ENCODE assay signal across 8 cellular contexts in genomic region chr2:218710334-218710686, GRCh38. TPM values are rescaled to one million over a fixed set of nuclear protein-coding genes. Genes with fewer than 3 reads are reported as not detected.
DNase-seq lines count a peak whose midpoint lies in the region; ATAC-seq and TF ChIP-seq lines count a peak whose summit lies in the region.

No MANE protein-coding gene starts in this region.

- peak overlapping the region; percentile 28 for H3K27ac ChIP-seq in vagina

- no peak for DNase-seq in Right ventricle myocardium inferior (ENCODE audit: missing footprints)
- DNase-seq in Right ventricle myocardium superior, result no peak
- no peak for DNase-seq in cardiac fibroblast (ENCODE audit: low read depth in 2 of 2)
- no peak for DNase-seq in mesothelial cell of epicardium (ENCODE audit: low spot score in 2 of 2, unreplicated experiment in 2 of 2)
- DNase-seq in vagina (ENCODE audit: extremely low spot score in 2 of 2), result no peak
- no peak for DNase-seq in left lobe of liver (ENCODE audit: low spot score)

- H3K27me3 ChIP-seq in vagina, result no peaks in the 10 kb centered on the region

- H3K36me3 ChIP-seq in vagina, result no peaks in the 10 kb centered on the region

- ATAC-seq in Right ventricle myocardium inferior (peak; percentile 1), Right ventricle myocardium superior (ENCODE audit: poor library complexity) (no peak), GM18858 (IDR thresholded peaks at IDR 0.05; ENCODE audit: unreplicated experiment) (no peak), GM21825 (IDR thresholded peaks at IDR 0.05; ENCODE audit: unreplicated experiment) (no peak), left lobe of liver (no peak)

- H3K4me1 Mint-ChIP-seq in mesothelial cell of epicardium, result peaks cover 8% of the 10 kb centered on the region

- TF ChIP-seq POLR2A in vagina (IDR thresholded peaks at IDR 0.05), result no peak

- H3K36me3 Mint-ChIP-seq in mesothelial cell of epicardium, result no peaks in the 10 kb centered on the region

- H3K4me3 ChIP-seq in cardiac fibroblast (replicated peaks in 1 of 2; ENCODE audit: low read depth in 2 of 2, low read length in 2 of 2) (peak overlapping the region; percentile 33 to 52), vagina (peak overlapping the region; percentile 78 to 96)

- H3K27me3 Mint-ChIP-seq in mesothelial cell of epicardium (ENCODE audit: low read depth), result no peaks in the 10 kb centered on the region

- H3K4me1 ChIP-seq in vagina, result peaks cover 24% of the 10 kb centered on the region

- peak overlapping the region; percentile 97 for H3K27ac Mint-ChIP-seq in mesothelial cell of epicardium

- no peaks in the 10 kb centered on the region for H3K9me3 ChIP-seq in vagina

- H3K9me3 Mint-ChIP-seq in mesothelial cell of epicardium, result no peaks in the 10 kb centered on the region

- intact Hi-C loops in Right ventricle myocardium inferior (cut with DNase I) (loop anchor here (2.0 to 5.0 kb wide), 2 partner anchors 72 to 136 kb away; partner anchors contain the start of gene CYP27A1), Right ventricle myocardium superior (cut with DNase I) (loop anchor here (5.0 kb wide), 1 partner anchor 142 kb away; no protein-coding TSS in a partner anchor), vagina (cut with DNase I) (loop anchor here (5.0 kb wide), 1 partner anchor 137 kb away; no protein-coding TSS in a partner anchor)

- TF ChIP-seq CTCF in cardiac fibroblast (IDR thresholded peaks at IDR 0.05; ENCODE audit: low read depth, low read length) (no peak), mesothelial cell of epicardium (IDR thresholded peaks at IDR 0.05; ENCODE audit: unreplicated experiment) (no peak), vagina (IDR thresholded peaks at IDR 0.05) (no peak)

- H3K4me3 Mint-ChIP-seq in mesothelial cell of epicardium, result peak overlapping the region; percentile 98

RNA-seq across cellular contexts. Expression of gene TTLL4, which starts 0.3 kb away (rescaled TPM):
- 8.4 TPM for total RNA-seq in Right ventricle myocardium inferior
- total RNA-seq in Right ventricle myocardium superior, result 5.6 TPM
- total RNA-seq in mesothelial cell of epicardium, result 54.8 to 65.5 TPM (median 61.8 TPM) in 3 replicates
- total RNA-seq in vagina, result 23.3 TPM
- 7.4 TPM for total RNA-seq in left lobe of liver

RNA-seq across cellular contexts. Expression of gene STK36, which starts 38.4 kb away (rescaled TPM):
- total RNA-seq in Right ventricle myocardium inferior (7.5 TPM), Right ventricle myocardium superior (3.9 TPM), mesothelial cell of epicardium (115 to 127 TPM (median 120 TPM) in 3 replicates), vagina (59.9 TPM), left lobe of liver (16.0 TPM)

RNA-seq across cellular contexts. Expression of gene RNF25, which starts 38.5 kb away (rescaled TPM):
- total RNA-seq in Right ventricle myocardium inferior, result 15.3 TPM
- total RNA-seq in Right ventricle myocardium superior, result 12.4 TPM
- 21.6 to 26.5 TPM (median 21.8 TPM) in 3 replicates for total RNA-seq in mesothelial cell of epicardium
- total RNA-seq in vagina, result 25.5 TPM
- 9.0 TPM for total RNA-seq in left lobe of liver

RNA-seq across cellular contexts. Expression of gene BCS1L, which starts 50.8 kb away (rescaled TPM):
- total RNA-seq in Right ventricle myocardium inferior (51.1 TPM), Right ventricle myocardium superior (47.6 TPM), mesothelial cell of epicardium (36.0 to 39.4 TPM (median 37.8 TPM) in 3 replicates), vagina (28.5 TPM), left lobe of liver (38.7 TPM)

RNA-seq across cellular contexts. Expression of gene ZNF142, which starts 50.9 kb away (rescaled TPM):
- total RNA-seq in Right ventricle myocardium inferior (18.6 TPM), Right ventricle myocardium superior (20.5 TPM), mesothelial cell of epicardium (31.4 to 34.1 TPM (median 32.9 TPM) in 3 replicates), vagina (22.8 TPM), left lobe of liver (9.8 TPM)
